In genomic region chr3:25648107-25648535, GRCh38 we compare ENCODE assay signal across 9 cellular contexts. TPM values are rescaled to one million over a fixed set of nuclear protein-coding genes. Genes with fewer than 3 reads are reported as not detected.
DNase-seq lines count a peak whose midpoint lies in the region; ATAC-seq, FAIRE-seq and TF ChIP-seq lines count a peak whose summit lies in the region.
"Had no signal": no experiment of that assay in that cellular context is flagged by ENCODE, and none has a peak within 500 bp of the region (broad histone marks: within the 10 kb centered on the region; RNA-seq: fewer than 3 reads in every experiment).

No MANE protein-coding gene starts in this region.

- ATAC-seq in GM21381 (IDR thresholded peaks at IDR 0.05; ENCODE audit: unreplicated experiment) (peak; percentile 96), mucosa of descending colon (peak; percentile 100)

- H3K4me1 ChIP-seq in Caco-2 (no peaks in the 10 kb centered on the region), mucosa of descending colon (ENCODE audit: low read depth) (no peaks in the 10 kb centered on the region)

- CTCF ChIA-PET in Caco-2 (lab: Charles Lee) = interaction anchor here (1.0 to 1.4 kb wide), 5 partner anchors 9 to 314 kb away, joined by 3 to 13 read pairs (median 7); partner anchors contain the start of gene NGLY1

- H3K9me3 Mint-ChIP-seq in Caco-2 (ENCODE audit: unreplicated experiment) = no peaks in the 10 kb centered on the region

- H3K36me3 ChIP-seq in Caco-2 (ENCODE audit: control insufficient read depth, insufficient read depth, low read length) (no peaks in the 10 kb centered on the region), mucosa of descending colon (ENCODE audit: low read depth) (no peaks in the 10 kb centered on the region)

- H3K27me3 Mint-ChIP-seq in Caco-2 (ENCODE audit: insufficient read depth, unreplicated experiment) = no peaks in the 10 kb centered on the region

- H3K27me3 ChIP-seq in Caco-2 (replicated peaks; ENCODE audit: control insufficient read depth, insufficient read depth, low read length) = no peaks in the 10 kb centered on the region

- TF ChIP-seq CTCF in Caco-2 (IDR thresholded peaks at IDR 0.05; ENCODE audit: insufficient read depth in 1 of 2, low read depth in 1 of 2, low read length in 1 of 2, severe bottlenecking in 1 of 2, unreplicated experiment in 1 of 2) = peak; percentile 79 to 87
- peak; percentile 86 for TF ChIP-seq CTCF in mucosa of descending colon (IDR thresholded peaks at IDR 0.05)

- H3K27ac Mint-ChIP-seq in Caco-2 (ENCODE audit: unreplicated experiment) = no peak overlapping the region

- H3K4me1 Mint-ChIP-seq in Caco-2 (ENCODE audit: low read depth, unreplicated experiment) = peaks cover 8% of the 10 kb centered on the region

- peak; percentile 76 to 84 for DNase-seq in Caco-2
- DNase-seq in HPDE6-E6E7 (ENCODE audit: extremely low spot score) = peak; percentile 4
- peak; percentile 32 for DNase-seq in NK-92 treated with Interleukin-12 subunit alpha and Interleukin-12 subunit beta, amount 100 ng/mL, for 24 hours (lab: John Stamatoyannopoulos, UW)
- DNase-seq in activated CD8-positive, alpha-beta memory T cell treated with anti-CD3 and anti-CD28 coated beads for 1 hour (ENCODE audit: extremely low read depth in 1 of 2, low read depth in 1 of 2) = peak; percentile 61 to 62
- DNase-seq in mucosa of descending colon = peak in 1 of 3 donors; percentile 96
- DNase-seq in stimulated activated CD8-positive, alpha-beta memory T cell treated with anti-CD3 and anti-CD28 coated beads, Interleukin-7, amount 100 ng/mL, for 24 hours (ENCODE audit: low read depth) = peak; percentile 70

- POLR2A ChIA-PET in Caco-2 (lab: Charles Lee) = no interaction called here

- no peak overlapping the region for H3K4me3 ChIP-seq in Caco-2 (ENCODE audit: low read depth, low read length)
- no peak overlapping the region for H3K4me3 ChIP-seq in mucosa of descending colon

- H3K36me3 Mint-ChIP-seq in Caco-2 (ENCODE audit: insufficient read depth, unreplicated experiment) = no peaks in the 10 kb centered on the region

- intact Hi-C loops in Caco-2 (cut with micrococcal nuclease; ENCODE audit: unreplicated experiment) = loop anchor here (1.0 to 5.0 kb wide), 8 partner anchors 16 to 1064 kb away; partner anchors contain the start of gene TOP2B
- intact Hi-C loops in mucosa of descending colon (cut with DNase I, micrococcal nuclease) = loop anchor here in 1 of 2 donors (10.0 kb wide), 1 partner anchor 207 kb away; no protein-coding TSS in a partner anchor

- no peak overlapping the region for H3K4me3 Mint-ChIP-seq in Caco-2 (ENCODE audit: unreplicated experiment)

- H3K9me3 ChIP-seq in Caco-2 (no peaks in the 10 kb centered on the region), mucosa of descending colon (peaks cover 13% of the 10 kb centered on the region)

- peak; percentile 79 for FAIRE-seq in endometrium (lab: Jason Lieb, UNC)
- FAIRE-seq: frontal cortex had no signal

- no TSS peak for BruUV-seq in Caco-2 (replicated peaks; lab: Mats Ljungman, UMichigan)

RNA-seq across cellular contexts. Expression of gene TOP2B, which starts 16.6 kb away (rescaled TPM):
- total RNA-seq in Caco-2 (2022) (82.4 and 83.1 TPM in 2 replicates), mucosa of descending colon (100 to 1,000 TPM in 1 of 3 donors, 10 to 100 TPM in 2; 72.1 to 111 (median 91.6) TPM)
